33 cellular contexts compared by ENCODE assay signal in genomic region chr19:7736148-7736547, GRCh38. TPM values are rescaled to one million over a fixed set of nuclear protein-coding genes. Genes with fewer than 3 reads are reported as not detected.
"Had no signal": no experiment of that assay in that cellular context is flagged by ENCODE, and none has a peak within 500 bp of the region (broad histone marks: within the 10 kb centered on the region; RNA-seq: fewer than 3 reads in every experiment).

No MANE protein-coding gene starts in this region.

- H3K27me3 ChIP-seq: pancreas, testis had no signal

- ATAC-seq: activated CD8-positive, alpha-beta T cell treated with anti-CD3 and anti-CD28 coated beads for 36 hours; body of pancreas; esophagus mucosa; foreskin keratinocyte; heart left ventricle; naive thymus-derived CD4-positive, alpha-beta T cell; pancreas; stimulated activated naive CD8-positive, alpha-beta T cell treated with anti-CD3 and anti-CD28 coated beads, Interleukin-15, Interleukin-2, amounts not matched to agents 100 U/mL and 50 U/mL, for 24 hours had no signal

- H3K27ac Mint-ChIP-seq: activated B cell treated with CpG ODN at 0.5 μM for 24 hours; activated CD8-positive, alpha-beta T cell treated with anti-CD3 and anti-CD28 coated beads for 36 hours; activated naive CD8-positive, alpha-beta T cell treated with anti-CD3 and anti-CD28 coated beads for 36 hours; immature natural killer cell; mesothelial cell of epicardium; T-helper 2 cell treated with Interferon-gamma antibody and Interleukin-4, amounts not matched to agents 5 μg/mL and 100 μg/mL, for 36 hours had no signal

- H3K4me1 Mint-ChIP-seq: immature natural killer cell, mesothelial cell of epicardium, neural crest cell had no signal

- H3K9me3 Mint-ChIP-seq: activated B cell treated with CpG ODN at 0.5 μM for 24 hours; activated CD8-positive, alpha-beta T cell treated with anti-CD3 and anti-CD28 coated beads for 36 hours; activated naive CD8-positive, alpha-beta T cell treated with anti-CD3 and anti-CD28 coated beads for 36 hours; immature natural killer cell; mesothelial cell of epicardium; neural crest cell; T-helper 2 cell treated with Interferon-gamma antibody and Interleukin-4, amounts not matched to agents 5 μg/mL and 100 μg/mL, for 36 hours had no signal

- H3K36me3 Mint-ChIP-seq: activated naive CD8-positive, alpha-beta T cell treated with anti-CD3 and anti-CD28 coated beads for 36 hours; immature natural killer cell; mesothelial cell of epicardium; naive thymus-derived CD4-positive, alpha-beta T cell had no signal

- H3K27ac ChIP-seq: adrenal gland, body of pancreas, cardiac muscle cell, foreskin keratinocyte, pancreas, right atrium auricular region, testis, transverse colon had no signal

- H3K4me1 ChIP-seq: adrenal gland, body of pancreas, foreskin keratinocyte, pancreas, right atrium auricular region, testis, transverse colon had no signal

- H3K36me3 ChIP-seq: adrenal gland, cardiac muscle cell, heart left ventricle, pancreas, right atrium auricular region, transverse colon had no signal

- H3K9me3 ChIP-seq: adrenal gland, body of pancreas, heart left ventricle, pancreas, right atrium auricular region, testis, transverse colon had no signal

- H3K4me3 ChIP-seq: adrenal gland, body of pancreas, cardiac muscle cell, heart left ventricle, pancreas, right atrium auricular region, testis, transverse colon had no signal

- H3K4me3 Mint-ChIP-seq: activated B cell treated with CpG ODN at 0.5 μM for 24 hours; activated CD8-positive, alpha-beta T cell treated with anti-CD3 and anti-CD28 coated beads for 36 hours; activated naive CD8-positive, alpha-beta T cell treated with anti-CD3 and anti-CD28 coated beads for 36 hours; immature natural killer cell; mesothelial cell of epicardium; naive thymus-derived CD4-positive, alpha-beta T cell; neural crest cell; T-helper 2 cell treated with Interferon-gamma antibody and Interleukin-4, amounts not matched to agents 5 μg/mL and 100 μg/mL, for 36 hours had no signal

- DNase-seq: activated B cell treated with CpG ODN at 0.5 μM for 24 hours; activated CD4-positive, alpha-beta T cell treated with anti-CD3 and anti-CD28 coated beads, Interleukin-2, amount 50 U/mL, for 1 hour; activated CD8-positive, alpha-beta T cell treated with anti-CD3 and anti-CD28 coated beads for 36 hours; activated naive CD4-positive, alpha-beta T cell; activated naive CD8-positive, alpha-beta T cell treated with anti-CD3 and anti-CD28 coated beads for 36 hours; activated T-cell treated with anti-CD3 and anti-CD28 coated beads, Interleukin-2, amount 50 U/mL, for 48 hours; adrenal gland; aorta; body of pancreas; cortex of kidney; foreskin keratinocyte; heart left ventricle; hypothalamus; immature natural killer cell; naive thymus-derived CD4-positive, alpha-beta T cell; nucleus accumbens; pancreas; stimulated activated CD4-positive, alpha-beta T cell treated with anti-CD3 and anti-CD28 coated beads, Interleukin-2, amount 100 ng/mL, for 48 hours; stimulated activated naive CD8-positive, alpha-beta T cell treated with anti-CD3 and anti-CD28 coated beads, Interleukin-15, Interleukin-2, amounts not matched to agents 100 U/mL and 50 U/mL, for 24 hours; T-helper 1 cell; testis; transverse colon had no signal

RNA-seq across cellular contexts. Expression of gene CLEC4G, which starts 4.2 kb away (rescaled TPM):
- total RNA-seq: activated CD8-positive, alpha-beta T cell treated with anti-CD3 and anti-CD28 coated beads for 36 hours; activated naive CD8-positive, alpha-beta T cell treated with anti-CD3 and anti-CD28 coated beads for 36 hours; cardiac muscle cell; endothelial cell of umbilical vein; esophagus mucosa; foreskin keratinocyte; kidney epithelial cell; mesothelial cell of epicardium; neural crest cell; pulmonary artery endothelial cell had no signal

RNA-seq across cellular contexts. Expression of gene CD209, which starts 11.2 kb away (rescaled TPM):
- total RNA-seq: activated CD8-positive, alpha-beta T cell treated with anti-CD3 and anti-CD28 coated beads for 36 hours; activated naive CD8-positive, alpha-beta T cell treated with anti-CD3 and anti-CD28 coated beads for 36 hours; cardiac muscle cell; endothelial cell of umbilical vein; foreskin keratinocyte; mesothelial cell of epicardium; neural crest cell; pulmonary artery endothelial cell had no signal

RNA-seq across cellular contexts. Expression of gene CLEC4M, which starts 26.9 kb away (rescaled TPM):
- total RNA-seq: activated CD8-positive, alpha-beta T cell treated with anti-CD3 and anti-CD28 coated beads for 36 hours; activated naive CD8-positive, alpha-beta T cell treated with anti-CD3 and anti-CD28 coated beads for 36 hours; aorta; body of pancreas; cerebellum; esophagus mucosa; foreskin keratinocyte; heart left ventricle; kidney epithelial cell; lower leg skin; naive thymus-derived CD4-positive, alpha-beta T cell; neural crest cell; pancreas; right atrium auricular region had no signal

RNA-seq across cellular contexts. Expression of gene FCER2, which starts 34.2 kb away (rescaled TPM):
- total RNA-seq: body of pancreas, cardiac muscle cell, endothelial cell of umbilical vein, foreskin keratinocyte, kidney epithelial cell, lower leg skin, mesothelial cell of epicardium, neural crest cell, pulmonary artery endothelial cell, right atrium auricular region had no signal
